Comparison of ENCODE assay signal across 1 cellular context in genomic region chr3:188433526-188433855, GRCh38.
TF ChIP-seq lines count a peak whose summit lies in the region.

No MANE protein-coding gene starts in this region.

TF ChIP-seq in SK-N-SH, 30 proteins besides CTCF, POLR2A, EP300 and RAD21 (continued from another document):
- TF ChIP-seq, protein P1, sequence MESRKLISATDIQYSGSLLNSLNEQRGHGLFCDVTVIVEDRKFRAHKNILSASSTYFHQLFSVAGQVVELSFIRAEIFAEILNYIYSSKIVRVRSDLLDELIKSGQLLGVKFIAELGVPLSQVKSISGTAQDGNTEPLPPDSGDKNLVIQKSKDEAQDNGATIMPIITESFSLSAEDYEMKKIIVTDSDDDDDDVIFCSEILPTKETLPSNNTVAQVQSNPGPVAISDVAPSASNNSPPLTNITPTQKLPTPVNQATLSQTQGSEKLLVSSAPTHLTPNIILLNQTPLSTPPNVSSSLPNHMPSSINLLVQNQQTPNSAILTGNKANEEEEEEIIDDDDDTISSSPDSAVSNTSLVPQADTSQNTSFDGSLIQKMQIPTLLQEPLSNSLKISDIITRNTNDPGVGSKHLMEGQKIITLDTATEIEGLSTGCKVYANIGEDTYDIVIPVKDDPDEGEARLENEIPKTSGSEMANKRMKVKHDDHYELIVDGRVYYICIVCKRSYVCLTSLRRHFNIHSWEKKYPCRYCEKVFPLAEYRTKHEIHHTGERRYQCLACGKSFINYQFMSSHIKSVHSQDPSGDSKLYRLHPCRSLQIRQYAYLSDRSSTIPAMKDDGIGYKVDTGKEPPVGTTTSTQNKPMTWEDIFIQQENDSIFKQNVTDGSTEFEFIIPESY (IDR thresholded peaks at IDR 0.05; ENCODE audit: borderline replicate concordance, low read depth), result no peak
- TF ChIP-seq MEF2A (IDR thresholded peaks at IDR 0.05; ENCODE audit: borderline replicate concordance, low read depth), result no peak
